In genomic region chr1:160085686-160086089, GRCh38 we compare ENCODE assay signal across 9 cellular contexts. TPM values are rescaled to one million over a fixed set of nuclear protein-coding genes. Genes with fewer than 3 reads are reported as not detected.
A peak's percentile ranks its signal among the peaks of the same experiment; 100 is the strongest.
DNase-seq lines count a peak whose midpoint lies in the region; ATAC-seq and TF ChIP-seq lines count a peak whose summit lies in the region.
"Had no signal": no experiment of that assay in that cellular context is flagged by ENCODE, and none has a peak within 500 bp of the region (broad histone marks: within the 10 kb centered on the region; RNA-seq: fewer than 3 reads in every experiment).

No MANE protein-coding gene starts in this region.

- H3K14ac ChIP-seq in trophoblast cell (ENCODE audit: low read length) = no peak overlapping the region

- H3K36me3 Mint-ChIP-seq in activated naive CD4-positive, alpha-beta T cell treated with anti-CD3 and anti-CD28 coated beads, Interleukin-2, amount 10 ng/mL, durations not matched to agents 7 days and 5 days = peaks cover 7% of the 10 kb centered on the region

- H4K12ac ChIP-seq in trophoblast cell (ENCODE audit: low read depth, low read length) = no peak overlapping the region

- no peak overlapping the region for H4K8ac ChIP-seq in trophoblast cell (ENCODE audit: low read depth, low read length)

- H4K91ac ChIP-seq in trophoblast cell (ENCODE audit: low read depth, low read length) = no peak overlapping the region

- CTCF ChIA-PET in activated naive CD4-positive, alpha-beta T cell treated with anti-CD3 and anti-CD28 coated beads, Interleukin-2, amount 10 ng/mL, durations not matched to agents 7 days and 5 days (lab: Charles Lee) = interaction anchor here (0.6 to 13.8 kb wide), 37 partner anchors 8 to 1641 kb away, joined by 3 to 210 read pairs (median 4); partner anchors contain the start of genes CASQ1, IGSF8, KCNJ10 and PIGM

- H2BK5ac ChIP-seq in trophoblast cell (ENCODE audit: low read depth, low read length, poor library complexity) = no peak overlapping the region

- H3K9me3 ChIP-seq in trophoblast cell (ENCODE audit: insufficient read depth, low read depth, low read length) (no peaks in the 10 kb centered on the region), transverse colon (no peaks in the 10 kb centered on the region)

- peaks cover 12% of the 10 kb centered on the region for H3K4me1 Mint-ChIP-seq in activated naive CD4-positive, alpha-beta T cell treated with anti-CD3 and anti-CD28 coated beads, Interleukin-2, amount 10 ng/mL, durations not matched to agents 7 days and 5 days

- H3K4me2 ChIP-seq in trophoblast cell (ENCODE audit: low read length) = no peak overlapping the region

- no peak overlapping the region for H3K27ac Mint-ChIP-seq in activated naive CD4-positive, alpha-beta T cell treated with anti-CD3 and anti-CD28 coated beads, Interleukin-2, amount 10 ng/mL, durations not matched to agents 7 days and 5 days

- H3K36me3 ChIP-seq in trophoblast cell (ENCODE audit: control insufficient read depth in 1 of 2, insufficient read depth in 2 of 2, low read length in 2 of 2) = no peaks in the 10 kb centered on the region
- peaks cover 0 to under 1% (median 0%) of the 10 kb centered on the region in 4 donors for H3K36me3 ChIP-seq in transverse colon

- H3K4ac ChIP-seq in trophoblast cell (ENCODE audit: low read depth, low read length) = no peak overlapping the region

- no peaks in the 10 kb centered on the region for H3K79me2 ChIP-seq in trophoblast cell (ENCODE audit: control insufficient read depth, insufficient read depth, low read length, poor library complexity)

- H3K27me3 ChIP-seq in trophoblast cell (ENCODE audit: insufficient read depth, low read length) (peaks cover 5% of the 10 kb centered on the region), transverse colon (peaks cover 33% of the 10 kb centered on the region)

- in situ Hi-C loops in transverse colon (cut with MboI; ENCODE audit: low pct_ligation_motif_present in 1 of 4, low pct_unique_long_range_greater_than_20kb in 1 of 4, low sequenced_read_pairs in 3 of 4) = no loop called here

- no peaks in the 10 kb centered on the region for H3K9me3 Mint-ChIP-seq in activated naive CD4-positive, alpha-beta T cell treated with anti-CD3 and anti-CD28 coated beads, Interleukin-2, amount 10 ng/mL, durations not matched to agents 7 days and 5 days

- H3K4me1 ChIP-seq in trophoblast cell (ENCODE audit: control insufficient read depth in 1 of 2, insufficient read depth in 2 of 2, low read length in 2 of 2) = peaks cover 3 to 5% of the 10 kb centered on the region in 2 experiments
- peaks cover 0 to 13% (median 8%) of the 10 kb centered on the region in 4 donors for H3K4me1 ChIP-seq in transverse colon

- H2AK5ac ChIP-seq in trophoblast cell (ENCODE audit: low read length) = no peak overlapping the region

- no peak overlapping the region for H2BK120ac ChIP-seq in trophoblast cell (ENCODE audit: insufficient read depth, low read length, poor library complexity)

- H3K18ac ChIP-seq in trophoblast cell (ENCODE audit: low read length) = no peak overlapping the region

- no peak overlapping the region for H3K4me3 Mint-ChIP-seq in activated naive CD4-positive, alpha-beta T cell treated with anti-CD3 and anti-CD28 coated beads, Interleukin-2, amount 10 ng/mL, durations not matched to agents 7 days and 5 days

- H2BK12ac ChIP-seq in trophoblast cell (ENCODE audit: low read length) = no peak overlapping the region

- WGBS in trophoblast cell (ENCODE audit: extremely low coverage, insufficient coverage, insufficient read length) = no CpG with 5 or more reads among the region's 12 CpGs
- 31 to 53% methylated on average over 3 to 12 of the region's 12 CpGs for WGBS in transverse colon (ENCODE audit: low coverage in 1 of 2), 2 donors

- H3K23ac ChIP-seq in trophoblast cell (ENCODE audit: low read length) = no peak overlapping the region

- intact Hi-C loops in transverse colon (cut with DNase I; ENCODE audit: low total_unique reads) = loop anchor here (2.0 kb wide), 1 partner anchor 39 kb away; no protein-coding TSS in a partner anchor

- no peak for TF ChIP-seq EP300 in transverse colon (IDR thresholded peaks at IDR 0.05; ENCODE audit: low read depth)

- H3K4me3 ChIP-seq in GM12865 (ENCODE audit: low read depth, low read length) = no peak overlapping the region
- H3K4me3 ChIP-seq in trophoblast cell (ENCODE audit: low read depth, low read length) = no peak overlapping the region
- H3K4me3 ChIP-seq in transverse colon = no peak overlapping the region

- no peaks in the 10 kb centered on the region for H3K79me1 ChIP-seq in trophoblast cell (ENCODE audit: low read length)

- no peak overlapping the region for H2AFZ ChIP-seq in trophoblast cell (ENCODE audit: insufficient read depth, low read length, poor library complexity)

- TF ChIP-seq CTCF in GM12865 (IDR thresholded peaks at IDR 0.05; ENCODE audit: insufficient read depth, low read depth, low read length, missing control alignments) = peak; percentile 88
- peak; percentile 78 to 90 (median 87) for TF ChIP-seq CTCF in transverse colon (IDR thresholded peaks at IDR 0.05)

- ATAC-seq in GM19035 (IDR thresholded peaks at IDR 0.05; ENCODE audit: unreplicated experiment) = no peak

- no peak for TF ChIP-seq POLR2A in transverse colon (IDR thresholded peaks at IDR 0.05)

- DNase-seq in GM12865 (ENCODE audit: low read depth) (peak; percentile 78), NCI-H1092 treated with DMSO at 0.1 percent for 48 hours (lab: John Stamatoyannopoulos, UW) (peak; percentile 69), SKM-1 treated with dmso at 0.1 percent for 144 hours (lab: John Stamatoyannopoulos, UW; ENCODE audit: unreplicated experiment) (peak; percentile 92), globus pallidus (ENCODE audit: low spot score) (peak; percentile 90), trophoblast cell (peak; percentile 87 to 91), transverse colon (peak; percentile 86)
- peak; percentile 85 for DNase-seq in activated naive CD4-positive, alpha-beta T cell treated with anti-CD3 and anti-CD28 coated beads, Interleukin-2, amount 10 ng/mL, durations not matched to agents 7 days and 5 days

- H3K27me3 Mint-ChIP-seq in activated naive CD4-positive, alpha-beta T cell treated with anti-CD3 and anti-CD28 coated beads, Interleukin-2, amount 10 ng/mL, durations not matched to agents 7 days and 5 days = peaks cover 34% of the 10 kb centered on the region

- H3K27ac ChIP-seq in trophoblast cell (ENCODE audit: low read depth, low read length) = no peak overlapping the region
- peak overlapping the region in 2 of 4 donors; percentile 13 to 50 for H3K27ac ChIP-seq in transverse colon

- H3K9ac ChIP-seq in trophoblast cell (ENCODE audit: low read length) = no peak overlapping the region

RNA-seq across cellular contexts. Expression of gene KCNJ9, which starts 4.3 kb away (rescaled TPM):
- polyA plus RNA-seq in trophoblast cell (2013) = not detected in 2 replicates
- total RNA-seq in transverse colon = under 1 TPM in 1 of 4 donors, not detected in 3; 0.27 TPM
- polyA plus RNA-seq: esophagus had no signal

RNA-seq across cellular contexts. Expression of gene IGSF8, which starts 12.7 kb away (rescaled TPM):
- polyA plus RNA-seq in trophoblast cell (2013) = 15.2 and 17.0 TPM in 2 replicates
- 10 to 100 TPM; 35.9 to 89.0 (median 49.5) TPM for total RNA-seq in transverse colon

RNA-seq across cellular contexts. Expression of gene KCNJ10, which starts 15.7 kb away (rescaled TPM):
- polyA plus RNA-seq in trophoblast cell (2013) = 0.08 and 0.14 TPM in 2 replicates
- not detected for total RNA-seq in transverse colon
- polyA plus RNA-seq: esophagus had no signal

RNA-seq across cellular contexts. Expression of gene ATP1A2, which starts 29.9 kb away (rescaled TPM):
- polyA plus RNA-seq in trophoblast cell (2013) = not detected in 2 replicates
- 10 to 100 TPM; 11.4 to 40.8 (median 23.1) TPM for total RNA-seq in transverse colon

RNA-seq across cellular contexts. Expression of gene PIGM, which starts 53.9 kb away (rescaled TPM):
- 3.1 and 3.4 TPM in 2 replicates for polyA plus RNA-seq in trophoblast cell (2013)
- 1 to 10 TPM; 3.2 to 8.2 (median 4.9) TPM for total RNA-seq in transverse colon
